Comparison of ENCODE assay signal across 1 cellular context in genomic region chr18:62384068-62384467, GRCh38.
TF ChIP-seq lines count a peak whose summit lies in the region.

No MANE protein-coding gene starts in this region.

TF ChIP-seq in endothelial cell of umbilical vein, 7 proteins besides CTCF, POLR2A, EP300 and RAD21:
- TF ChIP-seq FOS (IDR thresholded peaks at IDR 0.05; ENCODE audit: borderline replicate concordance, insufficient read depth, low read length): no peak
- no peak for TF ChIP-seq GATA2 (IDR thresholded peaks at IDR 0.05; ENCODE audit: insufficient read depth, insufficient read length, low read depth, low read length)
- TF ChIP-seq POLR2AphosphoS5 (IDR thresholded peaks at IDR 0.05; ENCODE audit: insufficient read depth, low read depth, low read length): no peak
